ENCODE assay signal across 29 cellular contexts in genomic region chrX:114028907-114029662, GRCh38.
"Had no signal": no experiment of that assay in that cellular context is flagged by ENCODE, and none has a peak within 500 bp of the region (broad histone marks: within the 10 kb centered on the region; RNA-seq: fewer than 3 reads in every experiment).

No MANE protein-coding gene starts in this region.

- H3K4me3 ChIP-seq: colonic mucosa, gastrocnemius medialis, neural progenitor cell, prostate gland, right atrium auricular region, smooth muscle cell, testis, tibial nerve, upper lobe of left lung, uterus had no signal

- H3K4me1 ChIP-seq: colonic mucosa, gastrocnemius medialis, prostate gland, right atrium auricular region, testis, tibial nerve, upper lobe of left lung, uterus had no signal

- ATAC-seq: esophagus mucosa; gastrocnemius medialis; left lobe of liver; naive thymus-derived CD4-positive, alpha-beta T cell; sciatic nerve; stimulated activated effector memory CD8-positive, alpha-beta T cell treated with anti-CD3 and anti-CD28 coated beads, Interleukin-12 subunit alpha, Interleukin-12 subunit beta, amount 100 ng/mL, for 72 hours; stimulated activated naive CD8-positive, alpha-beta T cell treated with anti-CD3 and anti-CD28 coated beads, Interleukin-15, Interleukin-2, amounts not matched to agents 100 U/mL and 50 U/mL, for 24 hours had no signal

- H3K27me3 ChIP-seq: colonic mucosa, gastrocnemius medialis, neural progenitor cell, right atrium auricular region, testis, tibial nerve, upper lobe of left lung had no signal

- H3K36me3 ChIP-seq: colonic mucosa, gastrocnemius medialis, prostate gland, right atrium auricular region, tibial nerve, upper lobe of left lung, uterus had no signal

- H2AFZ ChIP-seq: neural progenitor cell had no signal

- H3K4me2 ChIP-seq: neural progenitor cell, smooth muscle cell had no signal

- H3K27ac ChIP-seq: colonic mucosa, epithelial cell of prostate, gastrocnemius medialis, neural progenitor cell, prostate gland, right atrium auricular region, testis, tibial nerve, upper lobe of left lung, uterus had no signal

- DNase-seq: colonic mucosa; effector CD8-positive, alpha-beta T cell; endodermal cell; foreskin fibroblast; gastrocnemius medialis; head of caudate nucleus; kidney; mammary epithelial cell; mesendoderm; midbrain; naive thymus-derived CD4-positive, alpha-beta T cell; stimulated activated CD4-positive, alpha-beta T cell treated with anti-CD3 and anti-CD28 coated beads, Interleukin-12 subunit alpha, Interleukin-12 subunit beta, amount 100 ng/mL, for 4 hours; stimulated activated CD4-positive, alpha-beta T cell treated with anti-CD3 and anti-CD28 coated beads, Interleukin-2, amount 100 ng/mL, for 24 hours; stimulated activated CD4-positive, alpha-beta T cell treated with anti-CD3 and anti-CD28 coated beads, Interleukin-4, amount 100 ng/mL, for 24 hours; stimulated activated naive CD8-positive, alpha-beta T cell treated with anti-CD3 and anti-CD28 coated beads, Interleukin-15, Interleukin-2, amounts not matched to agents 100 U/mL and 50 U/mL, for 24 hours; substantia nigra; testis; upper lobe of left lung; uterus had no signal

- H3K9me3 ChIP-seq: colonic mucosa, gastrocnemius medialis, prostate gland, testis, tibial nerve, upper lobe of left lung, uterus had no signal

- H3K9ac ChIP-seq: neural progenitor cell had no signal
